ENCODE assay signal across 8 cellular contexts in the genomic region with DNA sequence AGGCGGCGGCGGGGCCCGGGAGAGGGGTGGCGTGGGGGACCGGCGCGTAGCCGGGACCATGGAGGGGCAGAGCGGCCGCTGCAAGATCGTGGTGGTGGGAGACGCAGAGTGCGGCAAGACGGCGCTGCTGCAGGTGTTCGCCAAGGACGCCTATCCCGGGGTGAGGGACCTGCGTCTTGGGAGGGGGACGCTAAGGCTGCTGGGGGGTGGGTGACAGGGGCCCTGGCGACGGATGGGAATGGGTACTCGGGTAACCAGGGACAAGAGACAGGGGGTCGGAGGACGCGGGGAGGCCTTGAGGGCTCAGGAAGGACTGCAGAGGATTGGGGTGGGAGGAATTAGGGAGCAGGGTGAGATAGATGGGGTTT. TPM values are rescaled to one million over a fixed set of nuclear protein-coding genes. Genes with fewer than 3 reads are reported as not detected.
DNase-seq lines count a peak whose midpoint lies in the region; ATAC-seq, FAIRE-seq and TF ChIP-seq lines count a peak whose summit lies in the region.

No MANE protein-coding gene starts in this region.

- no TSS peak for BruUV-seq in K562 (replicated peaks; lab: Mats Ljungman, UMichigan)

- H3K4me1 ChIP-seq in K562 (replicated peaks in 1 of 2; ENCODE audit: control insufficient read depth in 2 of 2, insufficient read depth in 2 of 2, low read length in 2 of 2) (peaks cover 10 to 63% of the 10 kb centered on the region in 2 experiments), lower lobe of right lung (peaks cover 25% of the 10 kb centered on the region), transverse colon (peaks cover 6 to 25% (median 18%) of the 10 kb centered on the region in 4 donors)

- peaks cover 26% of the 10 kb centered on the region for H3K4me1 Mint-ChIP-seq in activated naive CD4-positive, alpha-beta T cell treated with anti-CD3 and anti-CD28 coated beads, Interleukin-2, amount 10 ng/mL, durations not matched to agents 7 days and 5 days

- H3K36me3 ChIP-seq in K562 (ENCODE audit: control insufficient read depth, insufficient read depth, low read length), result peaks cover under 1% of the 10 kb centered on the region; the same call in 1 of the 3 replicates
- no peaks in the 10 kb centered on the region for H3K36me3 ChIP-seq in lower lobe of right lung
- no peaks in the 10 kb centered on the region for H3K36me3 ChIP-seq in transverse colon

- no peak overlapping the region for H3K27ac Mint-ChIP-seq in activated naive CD4-positive, alpha-beta T cell treated with anti-CD3 and anti-CD28 coated beads, Interleukin-2, amount 10 ng/mL, durations not matched to agents 7 days and 5 days

- H3K9me3 ChIP-seq in K562 (replicated peaks; ENCODE audit: control insufficient read depth, insufficient read depth, low read depth, low read length) (no peaks in the 10 kb centered on the region), lower lobe of right lung (no peaks in the 10 kb centered on the region), transverse colon (no peaks in the 10 kb centered on the region)

- no peak for DNase-seq in activated naive CD4-positive, alpha-beta T cell treated with anti-CD3 and anti-CD28 coated beads, Interleukin-2, amount 10 ng/mL, durations not matched to agents 7 days and 5 days
- DNase-seq in activated naive CD4-positive, alpha-beta T cell (lab: John Stamatoyannopoulos, UW), result no peak
- DNase-seq in K562 (ENCODE audit: extremely low read depth in 1 of 4, low spot score in 3 of 4) (peak in 1 of 4 experiments; percentile 34), lower lobe of right lung (no peak), transverse colon (no peak), NCI-H774 (lab: John Stamatoyannopoulos, UW) (no peak), lower leg skin (ENCODE audit: low spot score in 2 of 2) (no peak)

- H2AFZ ChIP-seq in K562 (ENCODE audit: low read depth, low read length), result peak overlapping the region; percentile 74; the same call in 1 of the 2 replicates

- H3K4me3 Mint-ChIP-seq in activated naive CD4-positive, alpha-beta T cell treated with anti-CD3 and anti-CD28 coated beads, Interleukin-2, amount 10 ng/mL, durations not matched to agents 7 days and 5 days, result peak overlapping the region; percentile 61

- no peaks in the 10 kb centered on the region for H3K9me3 Mint-ChIP-seq in activated naive CD4-positive, alpha-beta T cell treated with anti-CD3 and anti-CD28 coated beads, Interleukin-2, amount 10 ng/mL, durations not matched to agents 7 days and 5 days

- TF ChIP-seq CTCF in K562 (IDR thresholded peaks at IDR 0.05 in 2 of 3, conservative IDR thresholded peaks at IDR 0.05 in 1 of 3; ENCODE audit: insufficient read depth in 2 of 3, low read depth in 1 of 3, low read length in 3 of 3) (no peak), lower lobe of right lung (IDR thresholded peaks at IDR 0.05) (no peak), transverse colon (IDR thresholded peaks at IDR 0.05) (no peak), lower leg skin (IDR thresholded peaks at IDR 0.05) (no peak)

- no peak for FAIRE-seq in K562 (lab: Jason Lieb, UNC)

- CTCF ChIA-PET in activated naive CD4-positive, alpha-beta T cell treated with anti-CD3 and anti-CD28 coated beads, Interleukin-2, amount 10 ng/mL, durations not matched to agents 7 days and 5 days (lab: Charles Lee), result no interaction called here
- CTCF ChIA-PET in K562 (lab: Yijun Ruan, JAX; ENCODE audit: low intra/inter-chr PET ratio), result no interaction called here

- no peak overlapping the region for H3K27ac ChIP-seq in K562 (ENCODE audit: extremely low read depth, low read depth, low read length)
- H3K27ac ChIP-seq in lower lobe of right lung, result no peak overlapping the region
- H3K27ac ChIP-seq in transverse colon, result peak overlapping the region; percentile 67 to 86 (median 74)

- POLR2A ChIA-PET in K562 (lab: Yijun Ruan, JAX), result interaction anchor here (0.6 to 6.7 kb wide), 4 partner anchors 10 to 681 kb away, joined by 3 to 79 read pairs (median 6); no protein-coding TSS in a partner anchor

- TF ChIP-seq RAD21 in K562 (CRISPR knock-in tag; conservative IDR thresholded peaks at IDR 0.05 in 1 of 2, IDR thresholded peaks at IDR 0.05 in 1 of 2), result no peak

- in situ Hi-C loops in K562 (cut with MboI) (no loop called here), transverse colon (cut with MboI; ENCODE audit: low pct_ligation_motif_present in 1 of 4, low pct_unique_long_range_greater_than_20kb in 1 of 4, low sequenced_read_pairs in 3 of 4) (loop anchor here in 1 of 4 donors (25.0 kb wide), 1 partner anchor 312 kb away; no protein-coding TSS in a partner anchor)

- ATAC-seq in K562 (no peak), lower lobe of right lung (no peak), HG02970 (IDR thresholded peaks at IDR 0.05; ENCODE audit: low FRiP score, unreplicated experiment) (no peak)

- peaks cover 2% of the 10 kb centered on the region for H3K36me3 Mint-ChIP-seq in activated naive CD4-positive, alpha-beta T cell treated with anti-CD3 and anti-CD28 coated beads, Interleukin-2, amount 10 ng/mL, durations not matched to agents 7 days and 5 days

- intact Hi-C loops in K562 (cut with micrococcal nuclease), result loop anchor here (2.0 kb wide), 1 partner anchor 100 kb away; the partner anchor contains the start of gene BRCA1
- intact Hi-C loops in lower lobe of right lung (cut with DNase I), result no loop called here
- intact Hi-C loops in transverse colon (cut with DNase I; ENCODE audit: low total_unique reads), result no loop called here
- intact Hi-C loops in lower leg skin (cut with DNase I; ENCODE audit: low total_unique reads), result loop anchor here (10.0 kb wide), 1 partner anchor 290 kb away; no protein-coding TSS in a partner anchor

- H3K79me2 ChIP-seq in K562 (ENCODE audit: control insufficient read depth, insufficient read depth, low read length), result peaks cover 16% of the 10 kb centered on the region

- H3K4me2 ChIP-seq in K562 (ENCODE audit: insufficient read depth, low read length), result peak overlapping the region; percentile 58

- no peak for TF ChIP-seq POLR2A in K562 (conservative IDR thresholded peaks at IDR 0.05)
- no peak for TF ChIP-seq POLR2A in transverse colon (IDR thresholded peaks at IDR 0.05)
- no peak for TF ChIP-seq POLR2A in lower leg skin (IDR thresholded peaks at IDR 0.05)

- H3K9me1 ChIP-seq in K562 (ENCODE audit: control insufficient read depth, insufficient read depth, low read length), result no peaks in the 10 kb centered on the region

- WGBS in K562 (ENCODE audit: insufficient coverage, low coverage, missing lambda C conversion rate), result no CpG with 5 or more reads among the region's 27 CpGs
- WGBS in transverse colon (ENCODE audit: low coverage in 1 of 2), 2 donors, result 10% methylated on average over 26 of the region's 27 CpGs; no CpG with 5 or more reads in 1 of the 2 donors
- 13 to 20% methylated on average over 10 to 19 of the region's 27 CpGs for WGBS in lower leg skin, 2 donors

- peaks cover 70% of the 10 kb centered on the region for H3K27me3 Mint-ChIP-seq in activated naive CD4-positive, alpha-beta T cell treated with anti-CD3 and anti-CD28 coated beads, Interleukin-2, amount 10 ng/mL, durations not matched to agents 7 days and 5 days

- no peaks in the 10 kb centered on the region for H4K20me1 ChIP-seq in K562 (replicated peaks; ENCODE audit: control insufficient read depth, insufficient read depth, low read length)

- H3K9ac ChIP-seq in K562 (ENCODE audit: insufficient read depth in 1 of 2, low read depth in 2 of 2, low read length in 2 of 2), result peak overlapping the region; percentile 22 to 92; a peak in 3 of 4 replicates

- TF ChIP-seq EP300 in K562 (IDR thresholded peaks at IDR 0.05; ENCODE audit: low read length) (no peak), transverse colon (IDR thresholded peaks at IDR 0.05; ENCODE audit: low read depth) (no peak)

- H3K27me3 ChIP-seq in K562 (ENCODE audit: control insufficient read depth in 2 of 2, insufficient read depth in 2 of 2, low read length in 2 of 2) (no peaks in the 10 kb centered on the region), lower lobe of right lung (ENCODE audit: low read depth) (no peaks in the 10 kb centered on the region), transverse colon (peaks cover 3% of the 10 kb centered on the region)

- H3K4me3 ChIP-seq in K562, result peak overlapping the region; percentile 58
- H3K4me3 ChIP-seq in lower lobe of right lung, result peak overlapping the region; percentile 70
- peak overlapping the region; percentile 35 to 57 (median 43) for H3K4me3 ChIP-seq in transverse colon
- no peak overlapping the region for H3K4me3 ChIP-seq in lower leg skin (ENCODE audit: low read depth, poor library complexity, severe bottlenecking)

RNA-seq across cellular contexts. Expression of gene RND2, which starts 0.2 kb away (rescaled TPM):
- total RNA-seq in K562 (2011; cell fraction: chromatin; rRNA removed; ENCODE audit: low replicate concordance), result 0.55 and 1.2 TPM in 2 replicates
- 0.53 and 0.83 TPM in 2 replicates for total RNA-seq in K562 (2011; cell fraction: nucleolus; rRNA removed)
- 0.88 and 1.5 TPM in 2 replicates for total RNA-seq in K562 (2011; cell fraction: nucleoplasm; rRNA removed)
- total RNA-seq in K562 (2014; rRNA removed) (0.68 and 1.3 TPM in 2 replicates), K562 (2014; rRNA removed; fragmentation: Illumina TruSeq; extraction: Trizol) (0.98 and 0.99 TPM in 2 replicates), K562 (2015; rRNA removed; fragmentation: Illumina TruSeq; extraction: Trizol) (1.4 TPM in 2 replicates), K562 (2021) (1.8 TPM in 2 replicates), lower lobe of right lung (0.53 TPM), transverse colon (under 1 TPM in 2 of 4 donors, not detected in 2; 0.41 to 0.64 TPM), lower leg skin (1 to 10 TPM in 2 of 4 donors, under 1 TPM in 2; 0.65 to 2.7 (median 1.0) TPM)
- polyA plus RNA-seq in K562 (2011; rRNA removed) (1.4 and 1.9 TPM in 2 replicates), K562 (2014; fragmentation: Illumina TruSeq; extraction: Trizol) (1.3 TPM in 2 replicates), K562 (2014; fragmentation: Nextera tagmentation; extraction: Ambion mirVana) (under 1 TPM; 0.15 to 0.39 TPM), K562 (2014; rRNA removed) (0.77 and 1.8 TPM in 2 replicates)
- 1.7 and 2.9 TPM in 2 replicates for polyA plus RNA-seq in K562 (2011; cell fraction: cytosol; rRNA removed)
- polyA plus RNA-seq in K562 (2011; cell fraction: nucleus; rRNA removed), result 1.1 and 1.3 TPM in 2 replicates
- polyA plus RNA-seq in K562 (2012), result 1.4 and 2.6 TPM in 2 replicates
- 1.1 and 1.8 TPM in 2 replicates for polyA minus RNA-seq in K562 (2011; rRNA and poly(A)+ RNA removed)
- polyA minus RNA-seq in K562 (2011; cell fraction: cytosol; rRNA and poly(A)+ RNA removed), result 0.48 and 0.64 TPM in 2 replicates
- polyA minus RNA-seq in K562 (2011; cell fraction: nucleus; rRNA and poly(A)+ RNA removed), result 0.11 and 0.13 TPM in 2 replicates

RNA-seq across cellular contexts. Expression of gene VAT1, which starts 3.1 kb away (rescaled TPM):
- total RNA-seq in K562 (2011; cell fraction: chromatin; rRNA removed; ENCODE audit: low replicate concordance), result 30.5 and 61.9 TPM in 2 replicates
- 43.8 and 46.4 TPM in 2 replicates for total RNA-seq in K562 (2011; cell fraction: nucleolus; rRNA removed)
- total RNA-seq in K562 (2011; cell fraction: nucleoplasm; rRNA removed), result 40.5 and 42.9 TPM in 2 replicates
- total RNA-seq in K562 (2014; rRNA removed), result 72.5 and 96.7 TPM in 2 replicates
- total RNA-seq in K562 (2014; rRNA removed; fragmentation: Illumina TruSeq; extraction: Trizol), result 58.6 and 60.6 TPM in 2 replicates
- 94.7 and 97.8 TPM in 2 replicates for total RNA-seq in K562 (2015; rRNA removed; fragmentation: Illumina TruSeq; extraction: Trizol)
- 141 and 153 TPM in 2 replicates for total RNA-seq in K562 (2021)
- 46.3 and 61.6 TPM in 2 replicates for polyA plus RNA-seq in K562 (2011; rRNA removed)
- polyA plus RNA-seq in K562 (2011; cell fraction: cytosol; rRNA removed), result 43.4 and 85.3 TPM in 2 replicates
- polyA plus RNA-seq in K562 (2011; cell fraction: nucleus; rRNA removed), result 24.4 and 32.6 TPM in 2 replicates
- polyA plus RNA-seq in K562 (2012), result 310 and 384 TPM in 2 replicates
- polyA plus RNA-seq in K562 (2014; fragmentation: Illumina TruSeq; extraction: Trizol), result 108 and 109 TPM in 2 replicates
- polyA plus RNA-seq in K562 (2014; fragmentation: Nextera tagmentation; extraction: Ambion mirVana), result 10 to 100 TPM; 29.4 to 46.0 TPM
- 62.2 and 66.7 TPM in 2 replicates for polyA plus RNA-seq in K562 (2014; rRNA removed)
- 83.5 and 143 TPM in 2 replicates for polyA minus RNA-seq in K562 (2011; rRNA and poly(A)+ RNA removed)
- polyA minus RNA-seq in K562 (2011; cell fraction: cytosol; rRNA and poly(A)+ RNA removed), result 71.9 and 78.2 TPM in 2 replicates
- polyA minus RNA-seq in K562 (2011; cell fraction: nucleus; rRNA and poly(A)+ RNA removed), result 13.9 and 17.1 TPM in 2 replicates
- total RNA-seq in lower lobe of right lung, result 382 TPM
- total RNA-seq in transverse colon, result 10 to 100 TPM; 26.2 to 94.1 (median 65.7) TPM
- 100 to 1,000 TPM; 209 to 329 (median 254) TPM for total RNA-seq in lower leg skin

RNA-seq across cellular contexts. Expression of gene IFI35, which starts 18.7 kb away (rescaled TPM):
- total RNA-seq in K562 (2011; cell fraction: chromatin; rRNA removed; ENCODE audit: low replicate concordance), result 4.9 and 13.4 TPM in 2 replicates
- 12.0 and 15.2 TPM in 2 replicates for total RNA-seq in K562 (2011; cell fraction: nucleolus; rRNA removed)
- total RNA-seq in K562 (2011; cell fraction: nucleoplasm; rRNA removed), result 8.1 and 8.3 TPM in 2 replicates
- total RNA-seq in K562 (2014; rRNA removed) (11.7 and 13.9 TPM in 2 replicates), K562 (2014; rRNA removed; fragmentation: Illumina TruSeq; extraction: Trizol) (3.9 and 4.7 TPM in 2 replicates), K562 (2015; rRNA removed; fragmentation: Illumina TruSeq; extraction: Trizol) (8.4 and 9.4 TPM in 2 replicates), K562 (2021) (10.6 TPM in 2 replicates), lower lobe of right lung (61.5 TPM), transverse colon (10 to 100 TPM; 11.5 to 81.1 (median 47.2) TPM), lower leg skin (10 to 100 TPM in 3 of 4 donors, 1 to 10 TPM in 1; 7.6 to 18.5 (median 16.9) TPM)
- polyA plus RNA-seq in K562 (2011; rRNA removed) (5.3 and 7.5 TPM in 2 replicates), K562 (2014; fragmentation: Illumina TruSeq; extraction: Trizol) (11.3 TPM in 2 replicates), K562 (2014; fragmentation: Nextera tagmentation; extraction: Ambion mirVana) (10 to 100 TPM in 1 of 2 experiments, 1 to 10 TPM in 1; 4.4 to 10.2 TPM), K562 (2014; rRNA removed) (12.0 and 13.1 TPM in 2 replicates)
- polyA plus RNA-seq in K562 (2011; cell fraction: cytosol; rRNA removed), result 8.4 and 15.8 TPM in 2 replicates
- 8.6 and 12.3 TPM in 2 replicates for polyA plus RNA-seq in K562 (2011; cell fraction: nucleus; rRNA removed)
- 16.2 and 33.1 TPM in 2 replicates for polyA plus RNA-seq in K562 (2012)
- 2.5 and 4.1 TPM in 2 replicates for polyA minus RNA-seq in K562 (2011; rRNA and poly(A)+ RNA removed)
- polyA minus RNA-seq in K562 (2011; cell fraction: cytosol; rRNA and poly(A)+ RNA removed), result 2.3 and 3.0 TPM in 2 replicates
- 3.2 and 3.3 TPM in 2 replicates for polyA minus RNA-seq in K562 (2011; cell fraction: nucleus; rRNA and poly(A)+ RNA removed)

RNA-seq across cellular contexts. Expression of gene RPL27, which starts 27.1 kb away (rescaled TPM):
- total RNA-seq in K562 (2011; cell fraction: chromatin; rRNA removed; ENCODE audit: low replicate concordance), result 253 and 412 TPM in 2 replicates
- total RNA-seq in K562 (2011; cell fraction: nucleolus; rRNA removed), result 1,095 and 1,098 TPM in 2 replicates
- total RNA-seq in K562 (2011; cell fraction: nucleoplasm; rRNA removed), result 971 and 1,742 TPM in 2 replicates
- total RNA-seq in K562 (2014; rRNA removed) (2,067 and 2,551 TPM in 2 replicates), K562 (2014; rRNA removed; fragmentation: Illumina TruSeq; extraction: Trizol) (2,142 and 2,848 TPM in 2 replicates), K562 (2015; rRNA removed; fragmentation: Illumina TruSeq; extraction: Trizol) (2,702 and 3,023 TPM in 2 replicates), K562 (2021) (1,539 and 1,728 TPM in 2 replicates), lower lobe of right lung (810 TPM), transverse colon (100 to 1,000 TPM; 243 to 836 (median 677) TPM), lower leg skin (1,000 to 10,000 TPM; 1,091 to 1,783 (median 1,434) TPM)
- polyA plus RNA-seq in K562 (2011; rRNA removed) (5,002 and 6,155 TPM in 2 replicates), K562 (2014; fragmentation: Illumina TruSeq; extraction: Trizol) (4,115 and 4,591 TPM in 2 replicates), K562 (2014; fragmentation: Nextera tagmentation; extraction: Ambion mirVana) (1,000 to 10,000 TPM; 3,710 to 4,120 TPM), K562 (2014; rRNA removed) (3,174 and 4,926 TPM in 2 replicates)
- 2,939 and 4,172 TPM in 2 replicates for polyA plus RNA-seq in K562 (2011; cell fraction: cytosol; rRNA removed)
- polyA plus RNA-seq in K562 (2011; cell fraction: nucleus; rRNA removed), result 1,268 and 1,390 TPM in 2 replicates
- polyA plus RNA-seq in K562 (2012), result 3,200 and 4,932 TPM in 2 replicates
- polyA minus RNA-seq in K562 (2011; rRNA and poly(A)+ RNA removed), result 945 and 1,386 TPM in 2 replicates
- polyA minus RNA-seq in K562 (2011; cell fraction: cytosol; rRNA and poly(A)+ RNA removed), result 577 and 776 TPM in 2 replicates
- 198 and 385 TPM in 2 replicates for polyA minus RNA-seq in K562 (2011; cell fraction: nucleus; rRNA and poly(A)+ RNA removed)

RNA-seq across cellular contexts. Expression of gene RUNDC1, which starts 44.9 kb away (rescaled TPM):
- 45.7 and 57.8 TPM in 2 replicates for total RNA-seq in K562 (2011; cell fraction: chromatin; rRNA removed; ENCODE audit: low replicate concordance)
- 36.1 and 40.2 TPM in 2 replicates for total RNA-seq in K562 (2011; cell fraction: nucleolus; rRNA removed)
- total RNA-seq in K562 (2011; cell fraction: nucleoplasm; rRNA removed), result 40.8 and 43.7 TPM in 2 replicates
- total RNA-seq in K562 (2014; rRNA removed) (9.4 and 12.0 TPM in 2 replicates), K562 (2014; rRNA removed; fragmentation: Illumina TruSeq; extraction: Trizol) (6.3 and 6.6 TPM in 2 replicates), K562 (2015; rRNA removed; fragmentation: Illumina TruSeq; extraction: Trizol) (9.0 and 9.4 TPM in 2 replicates), K562 (2021) (11.1 and 12.5 TPM in 2 replicates), lower lobe of right lung (17.1 TPM), transverse colon (10 to 100 TPM; 18.1 to 43.8 (median 27.8) TPM), lower leg skin (10 to 100 TPM; 12.6 to 16.0 (median 13.0) TPM)
- polyA plus RNA-seq in K562 (2011; rRNA removed) (8.1 and 10.5 TPM in 2 replicates), K562 (2014; fragmentation: Illumina TruSeq; extraction: Trizol) (10.5 and 12.6 TPM in 2 replicates), K562 (2014; fragmentation: Nextera tagmentation; extraction: Ambion mirVana) (1 to 10 TPM; 3.4 to 3.6 TPM), K562 (2014; rRNA removed) (8.3 and 8.8 TPM in 2 replicates)
- 5.6 and 8.2 TPM in 2 replicates for polyA plus RNA-seq in K562 (2011; cell fraction: cytosol; rRNA removed)
- 7.3 and 11.3 TPM in 2 replicates for polyA plus RNA-seq in K562 (2011; cell fraction: nucleus; rRNA removed)
- 10.6 and 11.1 TPM in 2 replicates for polyA plus RNA-seq in K562 (2012)
- polyA minus RNA-seq in K562 (2011; rRNA and poly(A)+ RNA removed), result 12.3 and 18.9 TPM in 2 replicates
- 4.2 and 8.2 TPM in 2 replicates for polyA minus RNA-seq in K562 (2011; cell fraction: cytosol; rRNA and poly(A)+ RNA removed)
- polyA minus RNA-seq in K562 (2011; cell fraction: nucleus; rRNA and poly(A)+ RNA removed), result 5.3 and 8.8 TPM in 2 replicates

Comparison
In these comparisons a context has a peak if more than half of its experiments do, and no peak if none do; other contexts are left out.
1. H3K27ac ChIP-seq: peak in transverse colon (4 of 4); none in K562 (single experiment) and lower lobe of right lung (single experiment).
2. intact Hi-C loops: an anchor here in K562 (2.0 kb wide) and lower leg skin (10.0 kb wide); none called in lower lobe of right lung and transverse colon.